ENCODE assay signal across 26 cellular contexts in the genomic region with DNA sequence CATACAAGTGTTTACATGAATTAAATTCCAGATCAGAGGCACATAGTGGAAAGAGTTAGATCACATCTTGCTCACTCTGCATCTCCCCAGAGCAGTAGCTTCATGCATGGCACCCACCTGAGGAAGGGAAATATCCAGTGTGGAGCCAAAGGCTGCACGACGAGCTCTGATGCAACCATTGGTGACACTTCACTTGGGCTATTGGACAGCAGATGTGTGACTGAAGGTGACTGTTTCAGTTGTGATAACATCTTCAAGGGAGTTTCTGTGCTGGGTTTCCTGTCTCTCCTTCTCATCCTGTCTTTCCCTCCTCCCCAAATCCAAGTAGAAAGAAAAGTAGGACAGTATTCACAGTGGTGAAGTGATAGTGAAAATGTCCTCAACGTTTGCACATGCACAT.
A peak's percentile ranks its signal among the peaks of the same experiment; 100 is the strongest.
DNase-seq lines count a peak whose midpoint lies in the region; ATAC-seq, FAIRE-seq and TF ChIP-seq lines count a peak whose summit lies in the region.
"Had no signal": no experiment of that assay in that cellular context is flagged by ENCODE, and none has a peak within 500 bp of the region (broad histone marks: within the 10 kb centered on the region; RNA-seq: fewer than 3 reads in every experiment).

No MANE protein-coding gene starts in this region.

- H3K9me3 Mint-ChIP-seq in activated naive CD4-positive, alpha-beta T cell treated with anti-CD3 and anti-CD28 coated beads, Interleukin-2, amount 50 U/mL, for 72 hours = peaks cover 2 to 6% of the 10 kb centered on the region in 2 donors

- WGBS in GM23248 (ENCODE audit: low coverage in 1 of 2, low lambda C conversion rate in 2 of 2, missing lambda C conversion rate in 2 of 2), 2 experiments = 54 to 55% methylated on average over 3 of the region's 3 CpGs
- WGBS in K562 (ENCODE audit: insufficient coverage, low coverage, missing lambda C conversion rate) = 4% methylated on average over 3 of the region's 3 CpGs
- 36% methylated on average over 3 of the region's 3 CpGs for WGBS in HepG2 (ENCODE audit: low lambda C conversion rate)
- WGBS in trophoblast cell (ENCODE audit: extremely low coverage, insufficient coverage, insufficient read length) = no CpG with 5 or more reads among the region's 3 CpGs

- no peaks in the 10 kb centered on the region for H3K79me1 ChIP-seq in trophoblast cell (ENCODE audit: low read length)

- TF ChIP-seq CTCF in K562 (IDR thresholded peaks at IDR 0.05 in 2 of 3, conservative IDR thresholded peaks at IDR 0.05 in 1 of 3; ENCODE audit: insufficient read depth in 2 of 3, low read depth in 1 of 3, low read length in 3 of 3) (no peak), HepG2 (CRISPR knock-in tag; IDR thresholded peaks at IDR 0.05) (no peak)

- no peak overlapping the region for H2BK12ac ChIP-seq in trophoblast cell (ENCODE audit: low read length)

- H3K4me3 ChIP-seq in GM23248 (no peak overlapping the region), K562 (no peak overlapping the region), HepG2 (replicated peaks in 1 of 3; ENCODE audit: insufficient read depth in 1 of 3, low read depth in 2 of 3, low read length in 3 of 3) (no peak overlapping the region), trophoblast cell (ENCODE audit: low read depth, low read length) (no peak overlapping the region), HAP-1 (no peak overlapping the region)
- H3K4me3 ChIP-seq: BLaER1, GM12878, SJSA1 had no signal

- CTCF ChIA-PET in K562 (lab: Yijun Ruan, JAX; ENCODE audit: low intra/inter-chr PET ratio) = no interaction called here
- CTCF ChIA-PET in HepG2 (lab: Yijun Ruan, JAX; ENCODE audit: low intra/inter-chr PET ratio, low total read pairs) = no interaction called here

- in situ Hi-C loops in GM23248 (cut with MboI) (no loop called here), K562 (cut with MboI) (no loop called here), HepG2 (cut with HindIII; ENCODE audit: extremely low pct_ligation_motif_present, low pct_unique_long_range_greater_than_20kb) (no loop called here), HAP-1 (cut with MboI; ENCODE audit: low sequenced_read_pairs) (no loop called here)

- H3K4me1 ChIP-seq in GM23248 (ENCODE audit: insufficient read depth) = no peaks in the 10 kb centered on the region
- H3K4me1 ChIP-seq in K562 (replicated peaks in 1 of 2; ENCODE audit: control insufficient read depth in 2 of 2, insufficient read depth in 2 of 2, low read length in 2 of 2) = peaks cover 3 to 30% of the 10 kb centered on the region in 2 experiments; a peak in 3 of 5 replicates
- H3K4me1 ChIP-seq in HepG2 (ENCODE audit: insufficient read depth, low read length) = peaks cover 43% of the 10 kb centered on the region
- peaks cover 2 to 3% of the 10 kb centered on the region in 2 experiments for H3K4me1 ChIP-seq in trophoblast cell (ENCODE audit: control insufficient read depth in 1 of 2, insufficient read depth in 2 of 2, low read length in 2 of 2)
- no peaks in the 10 kb centered on the region for H3K4me1 ChIP-seq in HAP-1
- H3K4me1 ChIP-seq: BLaER1, SJSA1 had no signal

- BruUV-seq in K562 (replicated peaks; lab: Mats Ljungman, UMichigan) (no TSS peak), HepG2 (replicated peaks; lab: Mats Ljungman, UMichigan) (no TSS peak)

- H3K36me3 Mint-ChIP-seq in activated naive CD4-positive, alpha-beta T cell treated with anti-CD3 and anti-CD28 coated beads, Interleukin-2, amount 50 U/mL, for 72 hours = peaks cover 23 to 25% of the 10 kb centered on the region in 2 donors

- H3K27ac ChIP-seq in GM23248 (no peak overlapping the region), K562 (ENCODE audit: extremely low read depth, low read depth, low read length) (no peak overlapping the region), HepG2 (ENCODE audit: extremely low read length, insufficient read depth, low read length) (peak overlapping the region; percentile 74), trophoblast cell (ENCODE audit: low read depth, low read length) (no peak overlapping the region)
- H3K27ac ChIP-seq: BLaER1, SJSA1 had no signal

- H3K9ac ChIP-seq in GM23248 = no peak overlapping the region
- no peak overlapping the region for H3K9ac ChIP-seq in K562 (ENCODE audit: insufficient read depth in 1 of 2, low read depth in 2 of 2, low read length in 2 of 2)
- H3K9ac ChIP-seq in HepG2 (ENCODE audit: insufficient read depth, low read depth, low read length) = 0 out of 2 replicates have a peak overlapping the region, but pooled peaks have one; percentile 43
- no peak overlapping the region for H3K9ac ChIP-seq in trophoblast cell (ENCODE audit: low read length)
- H3K9ac ChIP-seq: BLaER1 had no signal

- H2BK5ac ChIP-seq in trophoblast cell (ENCODE audit: low read depth, low read length, poor library complexity) = no peak overlapping the region

- H2AK5ac ChIP-seq in trophoblast cell (ENCODE audit: low read length) = no peak overlapping the region

- TF ChIP-seq RAD21 in K562 (CRISPR knock-in tag; conservative IDR thresholded peaks at IDR 0.05 in 1 of 2, IDR thresholded peaks at IDR 0.05 in 1 of 2) (no peak), HepG2 (CRISPR knock-in tag; IDR thresholded peaks at IDR 0.05) (no peak)

- H2AFZ ChIP-seq in GM23248 (no peak overlapping the region), K562 (ENCODE audit: low read depth, low read length) (no peak overlapping the region), HepG2 (ENCODE audit: low read length) (no peak overlapping the region), trophoblast cell (ENCODE audit: insufficient read depth, low read length, poor library complexity) (no peak overlapping the region)

- H3F3A ChIP-seq in GM23248 (ENCODE audit: insufficient read depth) = no peaks in the 10 kb centered on the region

- H3K14ac ChIP-seq in trophoblast cell (ENCODE audit: low read length) = no peak overlapping the region

- H3K36me3 ChIP-seq in GM23248 (ENCODE audit: low read depth) (no peaks in the 10 kb centered on the region), K562 (ENCODE audit: control insufficient read depth, insufficient read depth, low read length) (no peaks in the 10 kb centered on the region), HepG2 (replicated peaks in 1 of 2; ENCODE audit: control insufficient read depth in 1 of 2, insufficient read depth in 2 of 2, low read length in 2 of 2) (no peaks in the 10 kb centered on the region), trophoblast cell (ENCODE audit: control insufficient read depth in 1 of 2, insufficient read depth in 2 of 2, low read length in 2 of 2) (no peaks in the 10 kb centered on the region), HAP-1 (replicated peaks) (no peaks in the 10 kb centered on the region)
- H3K36me3 ChIP-seq: SJSA1 had no signal

- peak; percentile 3 for DNase-seq in GM23248
- peak in 2 of 4 experiments; percentile 17 to 36 for DNase-seq in K562 (ENCODE audit: extremely low read depth in 1 of 4, low spot score in 3 of 4)
- no peak for DNase-seq in HepG2 (ENCODE audit: low spot score)
- peak; percentile 26 to 60 for DNase-seq in trophoblast cell
- DNase-seq in SW480 (ENCODE audit: low spot score) = no peak
- DNase-seq in activated naive CD4-positive, alpha-beta T cell treated with anti-CD3 and anti-CD28 coated beads, Interleukin-2, amount 50 U/mL, for 72 hours (ENCODE audit: low spot score in 2 of 2) = no peak
- no peak for DNase-seq in HAP-1 (ENCODE audit: low spot score in 2 of 2)
- DNase-seq: CD4-positive, alpha-beta T cell; COR-L47; DMS 273 treated with DMSO at 0.1 percent for 48 hours; DMS79 treated with DMSO at 0.1 percent for 48 hours; Karpas-422; NCI-H1417; NCI-H1694 treated with DMSO at 0.1 percent for 48 hours; NCI-H2081 treated with DMSO at 0.1 percent for 48 hours; NCI-H2171 treated with DMSO at 0.1 percent for 48 hours; NCI-H446 treated with DMSO at 0.1 percent for 48 hours; NCI-H526 treated with DMSO at 0.1 percent for 48 hours; OCI-M1 had no signal

- POLR2A ChIA-PET in K562 (lab: Yijun Ruan, JAX) (interaction anchor here (0.9 to 1.6 kb wide), 4 partner anchors 10 to 182 kb away, joined by 3 to 4 read pairs (median 4); no protein-coding TSS in a partner anchor), HepG2 (lab: Yijun Ruan, JAX) (interaction anchor here (1.7 kb wide), 1 partner anchor 9 kb away, joined by 12 read pairs; no protein-coding TSS in a partner anchor)

- no peak overlapping the region for H4K8ac ChIP-seq in trophoblast cell (ENCODE audit: low read depth, low read length)

- no peak overlapping the region for H4K91ac ChIP-seq in trophoblast cell (ENCODE audit: low read depth, low read length)

- FAIRE-seq in K562 (lab: Jason Lieb, UNC) (peak; percentile 19), HepG2 (lab: Jason Lieb, UNC) (no peak)
- FAIRE-seq: GM12878, HTR-8/SVneo, RCC 7860 had no signal

- no peak overlapping the region for H4K12ac ChIP-seq in trophoblast cell (ENCODE audit: low read depth, low read length)

- no peak overlapping the region for H2BK120ac ChIP-seq in trophoblast cell (ENCODE audit: insufficient read depth, low read length, poor library complexity)

- intact Hi-C loops in K562 (cut with micrococcal nuclease) = no loop called here
- intact Hi-C loops in HepG2 (cut with micrococcal nuclease; ENCODE audit: unreplicated experiment) = no loop called here

- H3K27ac Mint-ChIP-seq in activated naive CD4-positive, alpha-beta T cell treated with anti-CD3 and anti-CD28 coated beads, Interleukin-2, amount 50 U/mL, for 72 hours = no peak overlapping the region
- H3K27ac Mint-ChIP-seq: CD4-positive, alpha-beta T cell; IgD-negative memory B cell had no signal

- H3K9me2 ChIP-seq in GM23248 (ENCODE audit: insufficient read depth) = no peaks in the 10 kb centered on the region

- H3K79me2 ChIP-seq in GM23248 (ENCODE audit: insufficient read depth) = 0 out of 2 replicates have a peak, but pooled peaks cover 3% of the 10 kb centered on the region
- no peaks in the 10 kb centered on the region; the same call in 2 of the 3 replicates for H3K79me2 ChIP-seq in K562 (ENCODE audit: control insufficient read depth, insufficient read depth, low read length)
- H3K79me2 ChIP-seq in HepG2 (ENCODE audit: insufficient read depth, low read length) = no peaks in the 10 kb centered on the region
- H3K79me2 ChIP-seq in trophoblast cell (ENCODE audit: control insufficient read depth, insufficient read depth, low read length, poor library complexity) = no peaks in the 10 kb centered on the region

- ATAC-seq in K562 = peak; percentile 89
- ATAC-seq in HepG2 = no peak
- no peak for ATAC-seq in activated naive CD4-positive, alpha-beta T cell treated with anti-CD3 and anti-CD28 coated beads, Interleukin-2, amount 50 U/mL, for 72 hours
- ATAC-seq: GM12878, HCT116 had no signal

- no peak overlapping the region for H3K23ac ChIP-seq in trophoblast cell (ENCODE audit: low read length)

- H3K9me3 ChIP-seq in GM23248 (ENCODE audit: low read depth) (no peaks in the 10 kb centered on the region), K562 (replicated peaks; ENCODE audit: control insufficient read depth, insufficient read depth, low read depth, low read length) (no peaks in the 10 kb centered on the region), HepG2 (ENCODE audit: low read length) (no peaks in the 10 kb centered on the region), trophoblast cell (ENCODE audit: insufficient read depth, low read depth, low read length) (no peaks in the 10 kb centered on the region), HAP-1 (no peaks in the 10 kb centered on the region)
- H3K9me3 ChIP-seq: SJSA1 had no signal

- no peak for TF ChIP-seq EP300 in K562 (IDR thresholded peaks at IDR 0.05; ENCODE audit: low read length)
- TF ChIP-seq EP300 in HepG2 (IDR thresholded peaks at IDR 0.05; ENCODE audit: low read depth in 2 of 2, low read length in 2 of 2) = no peak
- no peak for TF ChIP-seq EP300 in HepG2 (CRISPR knock-in tag; IDR thresholded peaks at IDR 0.05; ENCODE audit: borderline replicate concordance)

- H3K27me3 ChIP-seq in GM23248 (replicated peaks; ENCODE audit: insufficient read depth) (no peaks in the 10 kb centered on the region), K562 (ENCODE audit: control insufficient read depth in 2 of 2, insufficient read depth in 2 of 2, low read length in 2 of 2) (no peaks in the 10 kb centered on the region), HepG2 (ENCODE audit: control insufficient read depth in 1 of 2, insufficient read depth in 2 of 2, low read length in 2 of 2) (no peaks in the 10 kb centered on the region), trophoblast cell (ENCODE audit: insufficient read depth, low read length) (no peaks in the 10 kb centered on the region), HAP-1 (ENCODE audit: low read depth) (no peaks in the 10 kb centered on the region)
- H3K27me3 ChIP-seq: BLaER1, SJSA1 had no signal

- H3K9me1 ChIP-seq in K562 (ENCODE audit: control insufficient read depth, insufficient read depth, low read length) = peaks cover 4% of the 10 kb centered on the region

- TF ChIP-seq POLR2A in K562 (conservative IDR thresholded peaks at IDR 0.05) (no peak), HepG2 (IDR thresholded peaks at IDR 0.05; ENCODE audit: insufficient read depth in 1 of 2, low read depth in 2 of 2, low read length in 2 of 2) (no peak)

- H3K18ac ChIP-seq in trophoblast cell (ENCODE audit: low read length) = no peak overlapping the region

- H4K20me1 ChIP-seq in GM23248 (ENCODE audit: insufficient read depth) (no peaks in the 10 kb centered on the region), K562 (replicated peaks; ENCODE audit: control insufficient read depth, insufficient read depth, low read length) (no peaks in the 10 kb centered on the region), HepG2 (ENCODE audit: insufficient read depth, low read length) (no peaks in the 10 kb centered on the region)
- H4K20me1 ChIP-seq: BLaER1 had no signal

- no peak overlapping the region for H3K4me2 ChIP-seq in GM23248 (ENCODE audit: unreplicated experiment)
- H3K4me2 ChIP-seq in K562 (ENCODE audit: insufficient read depth, low read length) = peak overlapping the region; percentile 31; the same call in 1 of the 2 replicates
- H3K4me2 ChIP-seq in HepG2 (ENCODE audit: low read depth, low read length) = peak overlapping the region; percentile 63
- no peak overlapping the region for H3K4me2 ChIP-seq in trophoblast cell (ENCODE audit: low read length)
- H3K4me2 ChIP-seq: BLaER1 had no signal

- H3K4ac ChIP-seq in trophoblast cell (ENCODE audit: low read depth, low read length) = no peak overlapping the region

Comparison
In these comparisons a context has a peak if more than half of its experiments do, and no peak if none do; other contexts are left out.
1. DNase-seq: peak in GM23248 (single experiment) and trophoblast cell (2 of 2); none in HepG2 (single experiment), SW480 (single experiment), activated naive CD4-positive, alpha-beta T cell treated with anti-CD3 and anti-CD28 coated beads, Interleukin-2, amount 50 U/mL, for 72 hours (0 of 2) and HAP-1 (0 of 2).
2. H3K4me2 ChIP-seq: peak in K562 (single experiment) and HepG2 (single experiment); none in GM23248 (single experiment) and trophoblast cell (single experiment).